In genomic region chr9:114427644-114428043, GRCh38 we compare ENCODE assay signal across 1 cellular context.
TF ChIP-seq lines count a peak whose summit lies in the region.

No MANE protein-coding gene starts in this region.

TF ChIP-seq in H1, 55 proteins besides CTCF, POLR2A, EP300 and RAD21 (continued from another document):
- TF ChIP-seq, protein P1, sequence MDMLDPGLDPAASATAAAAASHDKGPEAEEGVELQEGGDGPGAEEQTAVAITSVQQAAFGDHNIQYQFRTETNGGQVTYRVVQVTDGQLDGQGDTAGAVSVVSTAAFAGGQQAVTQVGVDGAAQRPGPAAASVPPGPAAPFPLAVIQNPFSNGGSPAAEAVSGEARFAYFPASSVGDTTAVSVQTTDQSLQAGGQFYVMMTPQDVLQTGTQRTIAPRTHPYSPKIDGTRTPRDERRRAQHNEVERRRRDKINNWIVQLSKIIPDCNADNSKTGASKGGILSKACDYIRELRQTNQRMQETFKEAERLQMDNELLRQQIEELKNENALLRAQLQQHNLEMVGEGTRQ (IDR thresholded peaks at IDR 0.05; ENCODE audit: low read length), result no peak
